Comparison of ENCODE assay signal across 8 cellular contexts in genomic region chr15:73240864-73241499, GRCh38.
DNase-seq lines count a peak whose midpoint lies in the region; ATAC-seq and TF ChIP-seq lines count a peak whose summit lies in the region.

No MANE protein-coding gene starts in this region.

- no peaks in the 10 kb centered on the region for H3K4me1 Mint-ChIP-seq in activated T-helper 1 cell treated with anti-CD3 and anti-CD28 coated beads, Interleukin-12 subunit alpha, Interleukin-12 subunit beta, Interleukin-2, Interleukin-4 antibody, amounts not matched to agents 30 ng/mL and 10 ng/mL and 1 ng/mL, durations not matched to agents 14 hours and 24 hours and 36 hours (ENCODE audit: low read depth)

- no peak for TF ChIP-seq POLR2A in testis (IDR thresholded peaks at IDR 0.05)

- H3K27ac ChIP-seq in neutrophil (no peak overlapping the region), testis (no peak overlapping the region)

- H3K9me3 Mint-ChIP-seq in activated T-helper 1 cell treated with anti-CD3 and anti-CD28 coated beads, Interleukin-12 subunit alpha, Interleukin-12 subunit beta, Interleukin-2, Interleukin-4 antibody, amounts not matched to agents 30 ng/mL and 10 ng/mL and 1 ng/mL, durations not matched to agents 14 hours and 24 hours and 36 hours, result no peaks in the 10 kb centered on the region

- H3K27me3 ChIP-seq in neutrophil (peaks cover 68% of the 10 kb centered on the region), testis (no peaks in the 10 kb centered on the region)

- no peaks in the 10 kb centered on the region for H3K27me3 Mint-ChIP-seq in activated T-helper 1 cell treated with anti-CD3 and anti-CD28 coated beads, Interleukin-12 subunit alpha, Interleukin-12 subunit beta, Interleukin-2, Interleukin-4 antibody, amounts not matched to agents 30 ng/mL and 10 ng/mL and 1 ng/mL, durations not matched to agents 14 hours and 24 hours and 36 hours (ENCODE audit: insufficient read depth)

- DNase-seq in COR-L47 (lab: John Stamatoyannopoulos, UW) (peak; percentile 44), HS-27A (ENCODE audit: low read depth) (peak; percentile 47), RPMI8226 (peak; percentile 85), fibroblast of pulmonary artery (ENCODE audit: low read depth) (peak; percentile 78), testis (peak; percentile 86)
- peak; percentile 55 for DNase-seq in activated T-helper 1 cell treated with anti-CD3 and anti-CD28 coated beads, Interleukin-12 subunit alpha, Interleukin-12 subunit beta, Interleukin-2, Interleukin-4 antibody, amounts not matched to agents 30 ng/mL and 10 ng/mL and 1 ng/mL, durations not matched to agents 14 hours and 24 hours and 36 hours (ENCODE audit: low spot score)

- intact Hi-C loops in activated T-helper 1 cell treated with anti-CD3 and anti-CD28 coated beads, Interleukin-12 subunit alpha, Interleukin-12 subunit beta, Interleukin-2, Interleukin-4 antibody, amounts not matched to agents 30 ng/mL and 10 ng/mL and 1 ng/mL, durations not matched to agents 14 hours and 24 hours and 36 hours (cut with micrococcal nuclease), result loop anchor here (1.0 to 10.0 kb wide), 6 partner anchors 24 to 459 kb away; partner anchors contain the start of genes NEO1 and NPTN
- intact Hi-C loops in testis (cut with DNase I; ENCODE audit: low total_unique reads), result no loop called here

- ATAC-seq in GM19328 (IDR thresholded peaks at IDR 0.05; ENCODE audit: unreplicated experiment), result no peak

- no peak overlapping the region for H3K4me3 ChIP-seq in fibroblast of pulmonary artery (replicated peaks; ENCODE audit: low read depth, low read length)
- no peak overlapping the region for H3K4me3 ChIP-seq in neutrophil (ENCODE audit: low read depth in 1 of 2, low read length in 1 of 2)
- no peak overlapping the region for H3K4me3 ChIP-seq in testis

- H3K4me1 ChIP-seq in neutrophil (ENCODE audit: control insufficient read depth in 1 of 2, insufficient read depth in 1 of 2, low read depth in 1 of 2, low read length in 1 of 2) (no peaks in the 10 kb centered on the region), testis (no peaks in the 10 kb centered on the region)

- no peaks in the 10 kb centered on the region for H3K36me3 ChIP-seq in neutrophil
- no peaks in the 10 kb centered on the region for H3K36me3 ChIP-seq in testis (ENCODE audit: low read depth, missing control alignments)

- H3K36me3 Mint-ChIP-seq in activated T-helper 1 cell treated with anti-CD3 and anti-CD28 coated beads, Interleukin-12 subunit alpha, Interleukin-12 subunit beta, Interleukin-2, Interleukin-4 antibody, amounts not matched to agents 30 ng/mL and 10 ng/mL and 1 ng/mL, durations not matched to agents 14 hours and 24 hours and 36 hours (ENCODE audit: low read depth), result no peaks in the 10 kb centered on the region

- TF ChIP-seq CTCF in fibroblast of pulmonary artery (IDR thresholded peaks at IDR 0.05; ENCODE audit: low read length, missing control alignments), result peak; percentile 90
- TF ChIP-seq CTCF in neutrophil (IDR thresholded peaks at IDR 0.05), result peak; percentile 75
- peak; percentile 77 to 94 (median 86) for TF ChIP-seq CTCF in testis (IDR thresholded peaks at IDR 0.05)

- no peaks in the 10 kb centered on the region for H3K9me3 ChIP-seq in neutrophil
- no peaks in the 10 kb centered on the region for H3K9me3 ChIP-seq in testis

- H3K4me3 Mint-ChIP-seq in activated T-helper 1 cell treated with anti-CD3 and anti-CD28 coated beads, Interleukin-12 subunit alpha, Interleukin-12 subunit beta, Interleukin-2, Interleukin-4 antibody, amounts not matched to agents 30 ng/mL and 10 ng/mL and 1 ng/mL, durations not matched to agents 14 hours and 24 hours and 36 hours, result no peak overlapping the region

- no peak overlapping the region for H3K27ac Mint-ChIP-seq in activated T-helper 1 cell treated with anti-CD3 and anti-CD28 coated beads, Interleukin-12 subunit alpha, Interleukin-12 subunit beta, Interleukin-2, Interleukin-4 antibody, amounts not matched to agents 30 ng/mL and 10 ng/mL and 1 ng/mL, durations not matched to agents 14 hours and 24 hours and 36 hours

- WGBS in testis, 2 donors, result 46 to 48% methylated on average over 4 of the region's 4 CpGs
